Comparison of ENCODE assay signal across 8 cellular contexts in the genomic region with DNA sequence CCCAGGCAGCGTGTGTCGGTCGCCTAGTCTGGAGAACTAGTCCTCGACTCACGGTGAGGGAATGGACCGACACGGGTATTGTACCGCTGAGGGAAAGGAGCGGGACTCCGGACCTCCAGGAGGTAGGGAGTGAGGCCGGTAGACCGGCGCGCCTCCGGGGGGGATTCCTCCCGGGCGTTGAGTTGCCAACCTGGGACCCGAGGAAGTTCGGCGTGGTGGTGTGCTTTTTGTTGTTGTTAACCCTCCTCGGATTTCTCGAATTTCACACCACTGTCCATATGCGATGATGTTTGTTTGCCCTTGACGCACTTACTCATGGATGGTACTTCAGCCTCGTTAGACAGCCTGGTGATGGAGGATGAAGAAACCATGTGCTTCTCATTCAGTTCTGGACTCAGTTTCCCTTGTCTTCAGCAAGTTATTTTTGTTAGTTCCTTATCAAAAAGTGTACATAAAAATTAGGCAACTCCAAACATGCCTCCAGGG. TPM values are rescaled to one million over a fixed set of nuclear protein-coding genes. Genes with fewer than 3 reads are reported as not detected.
DNase-seq lines count a peak whose midpoint lies in the region; ATAC-seq and TF ChIP-seq lines count a peak whose summit lies in the region.
"Not testable (repeated sequence)": the region's sequence is repeated elsewhere in the genome, so short reads cannot be mapped to it uniquely, and the experiment has no call there.

No MANE protein-coding gene starts in this region.

- peak; percentile 3; the same call in 2 of the 3 replicates for ATAC-seq in DND-41 (ENCODE audit: insufficient read depth, low read depth)
- ATAC-seq in left colon: peak; percentile 4

- not testable (repeated sequence) for TF ChIP-seq CTCF in DND-41 (IDR thresholded peaks at IDR 0.05; ENCODE audit: borderline replicate concordance, extremely low read depth, low read length, poor library complexity, severe bottlenecking); SU-DHL-6 (IDR thresholded peaks at IDR 0.05; ENCODE audit: insufficient read depth, low read length, poor library complexity, severe bottlenecking); epithelial cell of proximal tubule (conservative IDR thresholded peaks at IDR 0.05; ENCODE audit: low read depth, low read length); osteoblast (IDR thresholded peaks at IDR 0.05; ENCODE audit: extremely low read depth, low read depth, low read length); thyroid gland (IDR thresholded peaks at IDR 0.05)

- H4K20me1 ChIP-seq in DND-41 (ENCODE audit: insufficient read depth, low read length): peaks cover 27% of the 10 kb centered on the region; the same call in 1 of the 2 replicates
- not testable (repeated sequence) for H4K20me1 ChIP-seq in SU-DHL-6 (ENCODE audit: low read depth, low read length)
- peaks cover 27% of the 10 kb centered on the region for H4K20me1 ChIP-seq in osteoblast (ENCODE audit: insufficient read depth, low read length)

- H3K36me3 ChIP-seq in DND-41 (ENCODE audit: insufficient read depth, low read length) (peaks cover 41% of the 10 kb centered on the region), HUES64 (ENCODE audit: insufficient read depth, low read length) (peaks cover 34% of the 10 kb centered on the region), SU-DHL-6 (ENCODE audit: low read length) (peaks cover 29% of the 10 kb centered on the region), osteoblast (ENCODE audit: insufficient read depth, low read length) (peaks cover 22% of the 10 kb centered on the region)
- H3K36me3 ChIP-seq in thyroid gland: not testable (repeated sequence)

- not testable (repeated sequence) for DNase-seq in DND-41; epithelial cell of proximal tubule (ENCODE audit: low read depth); left colon; osteoblast (ENCODE audit: insufficient read length, low spot score, missing footprints); thyroid gland

- WGBS in HUES64: under 1% methylated on average over 21 of the region's 25 CpGs
- 0 to 1% methylated on average over 19 to 25 of the region's 25 CpGs for WGBS in thyroid gland, 2 donors

- H3F3A ChIP-seq in SU-DHL-6 (ENCODE audit: insufficient read depth): not testable (repeated sequence)

- H3K27ac ChIP-seq in DND-41 (ENCODE audit: low read length) (peak overlapping the region; percentile 94), HUES64 (ENCODE audit: low read depth, low read length) (peak overlapping the region; percentile 96), SU-DHL-6 (ENCODE audit: low read depth, low read length) (peak overlapping the region; percentile 82), angular gyrus (ENCODE audit: low read depth, low read length) (peak overlapping the region; percentile 100), osteoblast (ENCODE audit: low read depth, low read length) (peak overlapping the region; percentile 99), thyroid gland (peak overlapping the region; percentile 90 to 98 (median 95))

- TF ChIP-seq POLR2A in thyroid gland (IDR thresholded peaks at IDR 0.05): peak in 1 of 2 donors; percentile 5

- H3K9ac ChIP-seq in DND-41 (ENCODE audit: low read depth, low read length) (peak overlapping the region; percentile 81), HUES64 (ENCODE audit: low read depth, low read length) (peak overlapping the region; percentile 99), SU-DHL-6 (ENCODE audit: low read length) (peak overlapping the region; percentile 98)

- H2AFZ ChIP-seq in DND-41 (ENCODE audit: low read depth, low read length) (peak overlapping the region; percentile 94), SU-DHL-6 (ENCODE audit: low read depth, low read length, severe bottlenecking) (peak overlapping the region; percentile 93), osteoblast (ENCODE audit: low read length) (peak overlapping the region; percentile 97)

- not testable (repeated sequence) for H3K27me3 ChIP-seq in DND-41 (ENCODE audit: insufficient read depth, low read length, poor library complexity); HUES64 (ENCODE audit: insufficient read depth, low read length); SU-DHL-6 (ENCODE audit: low read length); osteoblast (ENCODE audit: insufficient read depth, low read length); thyroid gland

- H3K9me2 ChIP-seq in SU-DHL-6 (replicated peaks; ENCODE audit: insufficient read depth, low read length): not testable (repeated sequence)

- peaks cover 49% of the 10 kb centered on the region for H3K4me1 ChIP-seq in DND-41 (ENCODE audit: insufficient read depth, low read length)
- H3K4me1 ChIP-seq in HUES64 (ENCODE audit: insufficient read depth, low read length): not testable (repeated sequence)
- peaks cover 16% of the 10 kb centered on the region for H3K4me1 ChIP-seq in osteoblast (ENCODE audit: insufficient read depth, low read length)
- peaks cover 12 to 17% of the 10 kb centered on the region in 2 donors for H3K4me1 ChIP-seq in thyroid gland

- intact Hi-C loops in left colon (cut with DNase I, micrococcal nuclease); thyroid gland (cut with DNase I): not testable (repeated sequence)

- H3K79me2 ChIP-seq in DND-41 (ENCODE audit: insufficient read depth, low read length) (peaks cover 95% of the 10 kb centered on the region), SU-DHL-6 (ENCODE audit: insufficient read depth, low read length) (peaks cover 92% of the 10 kb centered on the region), osteoblast (ENCODE audit: insufficient read depth, low read length) (peaks cover 91% of the 10 kb centered on the region)

- peak overlapping the region; percentile 61 to 87; a peak in 3 of 4 replicates for H3K4me3 ChIP-seq in DND-41 (ENCODE audit: low read depth in 1 of 2, low read length in 2 of 2)
- peak overlapping the region; percentile 93 for H3K4me3 ChIP-seq in HUES64 (ENCODE audit: low read length)
- H3K4me3 ChIP-seq in SU-DHL-6 (ENCODE audit: insufficient read depth, low read length, poor library complexity, severe bottlenecking): peak overlapping the region; percentile 98
- peak overlapping the region; percentile 95 for H3K4me3 ChIP-seq in epithelial cell of proximal tubule (ENCODE audit: low read depth, low read length)
- H3K4me3 ChIP-seq in osteoblast (ENCODE audit: insufficient read depth, low read length): peak overlapping the region; percentile 98
- peak overlapping the region; percentile 59 to 87 (median 83) for H3K4me3 ChIP-seq in thyroid gland (replicated peaks in 1 of 3)

- H3K9me3 ChIP-seq in DND-41 (ENCODE audit: insufficient read depth, low read length, severe bottlenecking); osteoblast (ENCODE audit: low read depth, low read length); thyroid gland: not testable (repeated sequence)
- peaks cover 15% of the 10 kb centered on the region; the same call in 1 of the 2 replicates for H3K9me3 ChIP-seq in HUES64 (ENCODE audit: insufficient read depth, low read depth, low read length)
- H3K9me3 ChIP-seq in SU-DHL-6 (ENCODE audit: insufficient read depth, low read length): peaks cover 15% of the 10 kb centered on the region; the same call in 1 of the 2 replicates

- peak overlapping the region; percentile 78 for H3K4me2 ChIP-seq in DND-41 (ENCODE audit: insufficient read depth, low read length)
- peak overlapping the region; percentile 57 for H3K4me2 ChIP-seq in SU-DHL-6 (ENCODE audit: low read depth, low read length, poor library complexity, severe bottlenecking)
- peak overlapping the region; percentile 87 for H3K4me2 ChIP-seq in osteoblast (ENCODE audit: insufficient read depth, low read length)

RNA-seq across cellular contexts. Expression of a gene that starts 0.3 kb away (rescaled TPM):
- 57.0 TPM for polyA plus RNA-seq in HUES64 (2013, experiment 1 of 2)
- 61.4 TPM for polyA plus RNA-seq in HUES64 (2013, experiment 2 of 2)
- 104 and 194 TPM in 2 replicates for total RNA-seq in epithelial cell of proximal tubule
- total RNA-seq in left colon: 10 to 100 TPM; 67.2 to 84.3 TPM
- 73.1 and 82.2 TPM in 2 replicates for total RNA-seq in osteoblast
- 100 to 1,000 TPM in 3 of 4 donors, 10 to 100 TPM in 1; 70.8 to 141 (median 106) TPM for total RNA-seq in thyroid gland

RNA-seq across cellular contexts. Expression of a gene that starts 0.6 kb away (rescaled TPM):
- polyA plus RNA-seq in HUES64 (2013, experiment 1 of 2): 36.8 TPM
- 36.0 TPM for polyA plus RNA-seq in HUES64 (2013, experiment 2 of 2)
- total RNA-seq in epithelial cell of proximal tubule: 29.3 and 30.5 TPM in 2 replicates
- 10 to 100 TPM; 52.4 to 61.7 TPM for total RNA-seq in left colon
- 54.6 and 75.1 TPM in 2 replicates for total RNA-seq in osteoblast
- total RNA-seq in thyroid gland: 100 to 1,000 TPM in 2 of 4 donors, 10 to 100 TPM in 2; 61.7 to 172 (median 94.6) TPM
